ENCODE assay signal across 7 cellular contexts in genomic region chr10:132306951-132307751, GRCh38. TPM values are rescaled to one million over a fixed set of nuclear protein-coding genes. Genes with fewer than 3 reads are reported as not detected.
DNase-seq lines count a peak whose midpoint lies in the region; ATAC-seq, FAIRE-seq and TF ChIP-seq lines count a peak whose summit lies in the region.

No MANE protein-coding gene starts in this region.

- WGBS in adrenal gland, 4 donors = 0 to 50% (median 2%) methylated on average over 1 to 94 of the region's 94 CpGs
- WGBS in small intestine, 3 donors = 2 to 4% (median 3%) methylated on average over 58 to 94 of the region's 94 CpGs

- peak overlapping the region in 3 of 4 donors; percentile 15 to 81 (median 41) for H3K4me3 ChIP-seq in adrenal gland
- peak overlapping the region; percentile 46 for H3K4me3 ChIP-seq in iPS-18a (ENCODE audit: low read length)
- peak overlapping the region; percentile 46 to 72 for H3K4me3 ChIP-seq in small intestine (ENCODE audit: low read depth in 1 of 2, low read length in 2 of 2)

- TF ChIP-seq POLR2A in adrenal gland (IDR thresholded peaks at IDR 0.05) = no peak

- DNase-seq in RPMI8226 (peak; percentile 9), adrenal gland (peak; percentile 49 to 84 (median 62)), small intestine (peak; percentile 27), DMS114 treated with DMSO at 0.1 percent for 48 hours (lab: John Stamatoyannopoulos, UW; ENCODE audit: unreplicated experiment) (no peak)

- H3K4me1 ChIP-seq in adrenal gland (replicated peaks in 1 of 2) (peaks cover 6 to 19% of the 10 kb centered on the region in 2 donors), iPS-18a (ENCODE audit: control insufficient read depth, low read depth, low read length) (no peaks in the 10 kb centered on the region), small intestine (ENCODE audit: control insufficient read depth in 2 of 2, insufficient read depth in 1 of 2, low read depth in 1 of 2, low read length in 1 of 2) (peaks cover 0 to 3% of the 10 kb centered on the region in 2 donors)

- intact Hi-C loops in adrenal gland (cut with DNase I) = no loop called here

- ATAC-seq in GM18870 (IDR thresholded peaks at IDR 0.05; ENCODE audit: unreplicated experiment) (peak; percentile 32), HG02970 (IDR thresholded peaks at IDR 0.05; ENCODE audit: low FRiP score, unreplicated experiment) (peak; percentile 14)

- H3K9me3 ChIP-seq in adrenal gland (replicated peaks in 1 of 3) = no peaks in the 10 kb centered on the region
- H3K9me3 ChIP-seq in iPS-18a (ENCODE audit: control insufficient read depth, low read depth, low read length) = no peaks in the 10 kb centered on the region
- H3K9me3 ChIP-seq in small intestine (ENCODE audit: control insufficient read depth, low read depth) = no peaks in the 10 kb centered on the region

- H3K27me3 ChIP-seq in adrenal gland (no peaks in the 10 kb centered on the region), iPS-18a (ENCODE audit: control insufficient read depth, insufficient read depth, low read length) (peaks cover 51% of the 10 kb centered on the region), small intestine (ENCODE audit: control insufficient read depth in 2 of 2, insufficient read depth in 2 of 2, low read length in 2 of 2) (peaks cover 0 to 5% of the 10 kb centered on the region in 2 donors)

- H3K36me3 ChIP-seq in adrenal gland (replicated peaks in 1 of 2) = no peaks in the 10 kb centered on the region
- H3K36me3 ChIP-seq in iPS-18a (ENCODE audit: control insufficient read depth, low read depth, low read length) = no peaks in the 10 kb centered on the region
- H3K36me3 ChIP-seq in small intestine (ENCODE audit: control insufficient read depth in 2 of 2, insufficient read depth in 2 of 2, low read length in 2 of 2) = no peaks in the 10 kb centered on the region

- H3K27ac ChIP-seq in adrenal gland (peak overlapping the region in 1 of 5 donors; percentile 81), iPS-18a (ENCODE audit: low read length) (no peak overlapping the region), small intestine (ENCODE audit: low read depth in 1 of 2, low read length in 1 of 2) (no peak overlapping the region)

- H3K9ac ChIP-seq in iPS-18a (ENCODE audit: low read length) = no peak overlapping the region

- no peak for FAIRE-seq in small intestine (lab: Jason Lieb, UNC)

- TF ChIP-seq CTCF in adrenal gland (IDR thresholded peaks at IDR 0.05) = no peak

RNA-seq across cellular contexts. Expression of gene STK32C, which starts 0.6 kb away (rescaled TPM):
- total RNA-seq in adrenal gland = 10 to 100 TPM in 6 of 8 donors, 1 to 10 TPM in 2; 2.8 to 18.0 (median 15.9) TPM
- polyA plus RNA-seq in adrenal gland = 10 to 100 TPM in 2 of 3 donors, 1 to 10 TPM in 1; 7.7 to 36.5 (median 22.8) TPM
- 10 to 100 TPM in 1 of 3 donors, 1 to 10 TPM in 2; 3.4 to 12.0 (median 4.6) TPM for polyA plus RNA-seq in small intestine

RNA-seq across cellular contexts. Expression of gene LRRC27, which starts 24.8 kb away (rescaled TPM):
- total RNA-seq in adrenal gland = 10 to 100 TPM in 4 of 8 donors, 1 to 10 TPM in 4; 6.5 to 17.6 (median 10.5) TPM
- polyA plus RNA-seq in adrenal gland = 10 to 100 TPM in 2 of 3 donors, 1 to 10 TPM in 1; 7.0 to 12.1 (median 10.1) TPM
- polyA plus RNA-seq in small intestine = 10 to 100 TPM in 1 of 3 donors, 1 to 10 TPM in 2; 4.7 to 14.1 (median 7.1) TPM
